In genomic region chr2:20702563-20702962, GRCh38 we compare ENCODE assay signal across 22 cellular contexts. TPM values are rescaled to one million over a fixed set of nuclear protein-coding genes. Genes with fewer than 3 reads are reported as not detected.
A peak's percentile ranks its signal among the peaks of the same experiment; 100 is the strongest.
DNase-seq lines count a peak whose midpoint lies in the region; ATAC-seq, FAIRE-seq and TF ChIP-seq lines count a peak whose summit lies in the region.
"Had no signal": no experiment of that assay in that cellular context is flagged by ENCODE, and none has a peak within 500 bp of the region (broad histone marks: within the 10 kb centered on the region; RNA-seq: fewer than 3 reads in every experiment).

No MANE protein-coding gene starts in this region.

- H3K36me3 Mint-ChIP-seq in chondrocyte (ENCODE audit: low read depth) (peaks cover 3% of the 10 kb centered on the region), endothelial cell (ENCODE audit: low read depth, unreplicated experiment) (no peaks in the 10 kb centered on the region)

- 97% methylated on average over 5 of the region's 5 CpGs for WGBS in prostate gland

- H3K4me3 ChIP-seq in foreskin fibroblast (ENCODE audit: low read depth in 1 of 2, low read length in 2 of 2): no peak overlapping the region
- no peak overlapping the region for H3K4me3 ChIP-seq in Peyer's patch
- H3K4me3 ChIP-seq in prostate gland: no peak overlapping the region
- H3K4me3 ChIP-seq: GM12878, GM23338 had no signal

- ATAC-seq in HG03175 (IDR thresholded peaks at IDR 0.05; ENCODE audit: unreplicated experiment): no peak
- ATAC-seq: GM12878, GM23338, HepG2 had no signal

- H3K27ac ChIP-seq in Peyer's patch (no peak overlapping the region), prostate gland (no peak overlapping the region)
- H3K27ac ChIP-seq: KMS-11 had no signal

- H3K27ac Mint-ChIP-seq in chondrocyte (ENCODE audit: unreplicated experiment) (peak overlapping the region; percentile 37), endothelial cell (ENCODE audit: unreplicated experiment) (no peak overlapping the region)
- H3K27ac Mint-ChIP-seq: CD4-positive, alpha-beta memory T cell; GM23338 had no signal

- intact Hi-C loops in prostate gland (cut with DNase I): no loop called here

- FAIRE-seq in HTR-8/SVneo (lab: Jason Lieb, UNC): peak; percentile 36
- FAIRE-seq: G401.6, GM12878, HepG2, RCC 7860 had no signal

- H3K27me3 Mint-ChIP-seq in chondrocyte (ENCODE audit: low read depth) (no peaks in the 10 kb centered on the region), endothelial cell (ENCODE audit: unreplicated experiment) (no peaks in the 10 kb centered on the region)
- H3K27me3 Mint-ChIP-seq: CD4-positive, alpha-beta memory T cell had no signal

- TF ChIP-seq CTCF in chondrocyte (IDR thresholded peaks at IDR 0.05) (no peak), foreskin fibroblast (IDR thresholded peaks at IDR 0.05; ENCODE audit: low read depth, low read length) (no peak), endothelial cell (IDR thresholded peaks at IDR 0.05; ENCODE audit: unreplicated experiment) (no peak), Peyer's patch (IDR thresholded peaks at IDR 0.05) (no peak), prostate gland (IDR thresholded peaks at IDR 0.05) (no peak)

- H3K4me1 ChIP-seq in Peyer's patch: no peaks in the 10 kb centered on the region
- peaks cover 5% of the 10 kb centered on the region for H3K4me1 ChIP-seq in prostate gland (replicated peaks)
- H3K4me1 ChIP-seq: BE2C had no signal

- DNase-seq in HTR-8/SVneo (ENCODE audit: insufficient read length, low spot score) (no peak), chondrocyte (ENCODE audit: low spot score) (no peak), foreskin fibroblast (peak; percentile 37 to 53), endothelial cell (ENCODE audit: low spot score) (no peak), Peyer's patch (no peak), prostate gland (ENCODE audit: low spot score) (no peak)
- DNase-seq: BE2C; CD4-positive, alpha-beta memory T cell; NCI-H1048; NCI-H2081 treated with DMSO at 0.1 percent for 48 hours; NCI-H2227 treated with DMSO at 0.1 percent for 48 hours; NCI-H524 treated with DMSO at 0.1 percent for 48 hours; Right ventricle myocardium superior; SK-N-SH had no signal

- TF ChIP-seq POLR2A in Peyer's patch (IDR thresholded peaks at IDR 0.05): no peak
- TF ChIP-seq POLR2A in prostate gland (IDR thresholded peaks at IDR 0.05): no peak

- no peaks in the 10 kb centered on the region for H3K9me3 ChIP-seq in Peyer's patch
- H3K9me3 ChIP-seq in prostate gland: no peaks in the 10 kb centered on the region
- H3K9me3 ChIP-seq: BE2C, SK-N-SH had no signal

- H3K36me3 ChIP-seq in Peyer's patch: no peaks in the 10 kb centered on the region
- no peaks in the 10 kb centered on the region for H3K36me3 ChIP-seq in prostate gland
- H3K36me3 ChIP-seq: BE2C had no signal

- H3K9me3 Mint-ChIP-seq in chondrocyte (ENCODE audit: low read depth) (no peaks in the 10 kb centered on the region), endothelial cell (ENCODE audit: unreplicated experiment) (no peaks in the 10 kb centered on the region)
- H3K9me3 Mint-ChIP-seq: CD4-positive, alpha-beta memory T cell; GM23338 had no signal

- H3K4me3 Mint-ChIP-seq in chondrocyte (ENCODE audit: unreplicated experiment): no peak overlapping the region
- no peak overlapping the region for H3K4me3 Mint-ChIP-seq in endothelial cell (ENCODE audit: unreplicated experiment)
- H3K4me3 Mint-ChIP-seq: CD4-positive, alpha-beta memory T cell; GM23338 had no signal

- peaks cover 59% of the 10 kb centered on the region for H3K4me1 Mint-ChIP-seq in chondrocyte (ENCODE audit: low read depth)
- peaks cover 10% of the 10 kb centered on the region for H3K4me1 Mint-ChIP-seq in endothelial cell (ENCODE audit: unreplicated experiment)
- H3K4me1 Mint-ChIP-seq: GM23338 had no signal

- H3K27me3 ChIP-seq in Peyer's patch (no peaks in the 10 kb centered on the region), prostate gland (replicated peaks; ENCODE audit: insufficient read depth) (no peaks in the 10 kb centered on the region)
- H3K27me3 ChIP-seq: BE2C had no signal

RNA-seq across cellular contexts. Expression of gene GDF7, which starts 35.6 kb away (rescaled TPM):
- 10.9 to 12.8 TPM (median 12.6 TPM) in 3 replicates for total RNA-seq in chondrocyte
- total RNA-seq in endothelial cell (ENCODE audit: unreplicated experiment): 11.2 TPM
- 1 to 10 TPM in 1 of 4 donors, under 1 TPM in 3; 0.09 to 1.7 (median 0.38) TPM for total RNA-seq in Peyer's patch
- 1 to 10 TPM; 3.3 to 7.0 TPM for total RNA-seq in prostate gland
- total RNA-seq: MCF 10A had no signal

RNA-seq across cellular contexts. Expression of gene HS1BP3, which starts 51.7 kb away (rescaled TPM):
- total RNA-seq in chondrocyte: 24.6 to 33.8 TPM (median 33.2 TPM) in 3 replicates
- 33.6 TPM for total RNA-seq in endothelial cell (ENCODE audit: unreplicated experiment)
- total RNA-seq in Peyer's patch: 10 to 100 TPM; 33.1 to 63.0 (median 41.0) TPM
- 10 to 100 TPM; 29.9 to 39.4 TPM for total RNA-seq in prostate gland

Comparison
In these comparisons a context has a peak if more than half of its experiments do, and no peak if none do; other contexts are left out.
1. DNase-seq: peak in foreskin fibroblast (2 of 2); none in HTR-8/SVneo (single experiment), chondrocyte (single experiment), endothelial cell (single experiment), Peyer's patch (0 of 3) and prostate gland (single experiment).